In genomic region chr15:38187646-38188313, GRCh38 we compare ENCODE assay signal across 27 cellular contexts.
DNase-seq lines count a peak whose midpoint lies in the region; TF ChIP-seq lines count a peak whose summit lies in the region.
"Had no signal": no experiment of that assay in that cellular context is flagged by ENCODE, and none has a peak within 500 bp of the region (broad histone marks: within the 10 kb centered on the region; RNA-seq: fewer than 3 reads in every experiment).

No MANE protein-coding gene starts in this region.

- peaks cover 38% of the 10 kb centered on the region for H3K4me1 Mint-ChIP-seq in nephron progenitor cell
- H3K4me1 Mint-ChIP-seq: activated naive CD8-positive, alpha-beta T cell treated with anti-CD3 and anti-CD28 coated beads for 36 hours; naive B cell had no signal

- WGBS in hepatocyte (ENCODE audit: low lambda C conversion rate, missing lambda C conversion rate), result 66% methylated on average over 7 of the region's 7 CpGs
- 89% methylated on average over 7 of the region's 7 CpGs for WGBS in SK-N-SH (ENCODE audit: low lambda C conversion rate)

- H4K20me1 ChIP-seq in OCI-LY1 (ENCODE audit: insufficient read depth, low read length) (no peaks in the 10 kb centered on the region), hepatocyte (ENCODE audit: insufficient read depth, poor library complexity, severe bottlenecking) (no peaks in the 10 kb centered on the region), SK-N-SH (ENCODE audit: insufficient read depth) (no peaks in the 10 kb centered on the region)

- peaks cover 9% of the 10 kb centered on the region for H3K27me3 Mint-ChIP-seq in nephron progenitor cell (ENCODE audit: low read depth, poor library complexity)

- TF ChIP-seq CTCF in OCI-LY1 (IDR thresholded peaks at IDR 0.05; ENCODE audit: low read length), result no peak
- no peak for TF ChIP-seq CTCF in hepatocyte (IDR thresholded peaks at IDR 0.05; ENCODE audit: poor library complexity)
- no peak for TF ChIP-seq CTCF in nephron progenitor cell (IDR thresholded peaks at IDR 0.05)
- no peak for TF ChIP-seq CTCF in SK-N-SH (IDR thresholded peaks at IDR 0.05)

- no peak overlapping the region for H3K4me3 Mint-ChIP-seq in nephron progenitor cell
- H3K4me3 Mint-ChIP-seq: activated naive CD8-positive, alpha-beta T cell treated with anti-CD3 and anti-CD28 coated beads for 36 hours; memory B cell; naive B cell had no signal

- DNase-seq in DMS53 (lab: John Stamatoyannopoulos, UW) (peak; percentile 76), hepatocyte (ENCODE audit: low spot score) (no peak), nephron progenitor cell (peak; percentile 6), epidermal melanocyte (ENCODE audit: insufficient read length, low spot score) (no peak), SK-N-SH (no peak), cerebellar cortex (ENCODE audit: low spot score) (no peak)
- DNase-seq in effector CD8-positive, alpha-beta T cell (lab: John Stamatoyannopoulos, UW), result no peak
- DNase-seq: activated CD4-positive, alpha-beta T cell treated with anti-CD3 and anti-CD28 coated beads, Interleukin-2, amount 50 U/mL, for 1 hour; activated naive CD8-positive, alpha-beta T cell treated with anti-CD3 and anti-CD28 coated beads for 36 hours; cerebellar nuclear complex; GOT3; hypothalamus; naive B cell; NCI-H1105 treated with DMSO at 0.1 percent for 48 hours; NCI-H2171; NCI-H774; Peyer's patch; spleen; stimulated activated CD4-positive, alpha-beta T cell treated with anti-CD3 and anti-CD28 coated beads, Interleukin-4, amount 100 ng/mL, for 24 hours; stimulated activated naive CD8-positive, alpha-beta T cell treated with anti-CD3 and anti-CD28 coated beads, Interleukin-15, Interleukin-2, amounts not matched to agents 100 U/mL and 50 U/mL, for 24 hours; tibial artery; WERI-Rb-1 had no signal

- H3K27ac ChIP-seq in OCI-LY1 (ENCODE audit: low read depth, low read length, poor library complexity, severe bottlenecking) (no peak overlapping the region), hepatocyte (peak overlapping the region; percentile 47), SK-N-SH (ENCODE audit: low read depth in 2 of 2, low read length in 1 of 2) (no peak overlapping the region)
- H3K27ac ChIP-seq: esophagus muscularis mucosa, HL-60, Peyer's patch, SJSA1, spleen, tibial artery, WERI-Rb-1 had no signal

- H3K9me3 Mint-ChIP-seq in nephron progenitor cell, result no peaks in the 10 kb centered on the region
- H3K9me3 Mint-ChIP-seq: activated naive CD8-positive, alpha-beta T cell treated with anti-CD3 and anti-CD28 coated beads for 36 hours; memory B cell; naive B cell had no signal

- H3K9ac ChIP-seq in OCI-LY1 (ENCODE audit: low read length), result no peak overlapping the region
- no peak overlapping the region for H3K9ac ChIP-seq in SK-N-SH

- H3K36me3 Mint-ChIP-seq in nephron progenitor cell (ENCODE audit: low read depth), result no peaks in the 10 kb centered on the region
- H3K36me3 Mint-ChIP-seq: activated naive CD8-positive, alpha-beta T cell treated with anti-CD3 and anti-CD28 coated beads for 36 hours; memory B cell; naive B cell had no signal

- H3K36me3 ChIP-seq in OCI-LY1 (ENCODE audit: insufficient read depth, low read length) (no peaks in the 10 kb centered on the region), hepatocyte (replicated peaks; ENCODE audit: insufficient read depth, low read depth) (no peaks in the 10 kb centered on the region), SK-N-SH (replicated peaks in 1 of 2; ENCODE audit: control insufficient read depth in 1 of 2, insufficient read depth in 2 of 2, low read length in 1 of 2) (no peaks in the 10 kb centered on the region)
- H3K36me3 ChIP-seq: esophagus muscularis mucosa, Peyer's patch, SJSA1, spleen, tibial artery, WERI-Rb-1 had no signal

- no peak for TF ChIP-seq RAD21 in SK-N-SH (IDR thresholded peaks at IDR 0.05; ENCODE audit: low read length)

- peak overlapping the region; percentile 70 for H3K27ac Mint-ChIP-seq in nephron progenitor cell
- H3K27ac Mint-ChIP-seq: activated naive CD8-positive, alpha-beta T cell treated with anti-CD3 and anti-CD28 coated beads for 36 hours; memory B cell had no signal

- H3F3A ChIP-seq in OCI-LY1 (ENCODE audit: insufficient read depth, low read length) (no peaks in the 10 kb centered on the region), SK-N-SH (replicated peaks; ENCODE audit: insufficient read depth) (no peaks in the 10 kb centered on the region)

- CTCF ChIA-PET in SK-N-SH (lab: Yijun Ruan, JAX), result interaction anchor here (0.7 to 1.1 kb wide), 3 partner anchors 9 to 64 kb away, joined by 3 read pairs; no protein-coding TSS in a partner anchor

- peaks cover 73% of the 10 kb centered on the region for H3K4me1 ChIP-seq in OCI-LY1 (ENCODE audit: insufficient read depth, low read length, severe bottlenecking)
- no peaks in the 10 kb centered on the region for H3K4me1 ChIP-seq in hepatocyte (ENCODE audit: insufficient read depth)
- no peaks in the 10 kb centered on the region for H3K4me1 ChIP-seq in SK-N-SH (ENCODE audit: control insufficient read depth in 1 of 2, insufficient read depth in 2 of 2, low read depth in 1 of 2, low read length in 1 of 2)
- H3K4me1 ChIP-seq: esophagus muscularis mucosa, Peyer's patch, SJSA1, tibial artery had no signal

- no peak overlapping the region for H2AFZ ChIP-seq in OCI-LY1 (ENCODE audit: low read length)
- H2AFZ ChIP-seq in hepatocyte, result peak overlapping the region; percentile 42
- H2AFZ ChIP-seq in SK-N-SH (ENCODE audit: low read depth), result no peak overlapping the region

- H3K4me2 ChIP-seq in OCI-LY1 (ENCODE audit: low read length), result peak overlapping the region; percentile 31; the same call in 1 of the 2 replicates
- H3K4me2 ChIP-seq in hepatocyte, result peak overlapping the region; percentile 32
- no peak overlapping the region for H3K4me2 ChIP-seq in SK-N-SH

- POLR2A ChIA-PET in SK-N-SH (lab: Yijun Ruan, JAX), result no interaction called here

- no peaks in the 10 kb centered on the region for H3K9me2 ChIP-seq in OCI-LY1 (ENCODE audit: low read depth, low read length)
- H3K9me2 ChIP-seq in hepatocyte (replicated peaks; ENCODE audit: insufficient read depth), result no peaks in the 10 kb centered on the region
- no peaks in the 10 kb centered on the region for H3K9me2 ChIP-seq in SK-N-SH

- H3K27me3 ChIP-seq in OCI-LY1 (ENCODE audit: insufficient read depth, low read length) (no peaks in the 10 kb centered on the region), hepatocyte (no peaks in the 10 kb centered on the region), SK-N-SH (ENCODE audit: insufficient read depth) (no peaks in the 10 kb centered on the region)
- H3K27me3 ChIP-seq: esophagus muscularis mucosa, Peyer's patch, SJSA1, tibial artery had no signal

- H3K9me3 ChIP-seq in OCI-LY1 (ENCODE audit: low read length), result no peaks in the 10 kb centered on the region
- H3K9me3 ChIP-seq in hepatocyte (ENCODE audit: low read depth), result no peaks in the 10 kb centered on the region
- H3K9me3 ChIP-seq in SK-N-SH, result no peaks in the 10 kb centered on the region
- H3K9me3 ChIP-seq: esophagus muscularis mucosa, Peyer's patch, SJSA1, spleen, tibial artery had no signal

- H3K79me2 ChIP-seq in OCI-LY1 (ENCODE audit: insufficient read depth, low read length) (no peaks in the 10 kb centered on the region), hepatocyte (no peaks in the 10 kb centered on the region), SK-N-SH (ENCODE audit: insufficient read depth) (no peaks in the 10 kb centered on the region)

- no peak overlapping the region for H3K4me3 ChIP-seq in OCI-LY1 (ENCODE audit: low read depth, low read length, poor library complexity, severe bottlenecking)
- no peak overlapping the region for H3K4me3 ChIP-seq in hepatocyte
- no peak overlapping the region for H3K4me3 ChIP-seq in SK-N-SH (ENCODE audit: low read depth in 2 of 2, low read length in 1 of 2)
- H3K4me3 ChIP-seq: esophagus muscularis mucosa, Peyer's patch, SJSA1, spleen, tibial artery had no signal

- TF ChIP-seq EP300 in SK-N-SH (IDR thresholded peaks at IDR 0.05; ENCODE audit: borderline replicate concordance in 1 of 2, low read depth in 1 of 2, low read length in 1 of 2), result no peak

TF ChIP-seq in SK-N-SH, 30 proteins besides CTCF, POLR2A, EP300 and RAD21 (continues in another document):
- TF ChIP-seq NRF1 (IDR thresholded peaks at IDR 0.05; ENCODE audit: low read depth, low read length), result no peak
- no peak for TF ChIP-seq RCOR1 (IDR thresholded peaks at IDR 0.05; ENCODE audit: low read length)
- no peak for TF ChIP-seq FOSL2 (IDR thresholded peaks at IDR 0.05; ENCODE audit: borderline replicate concordance, low read depth)
- TF ChIP-seq POLR2AphosphoS5 (IDR thresholded peaks at IDR 0.05; ENCODE audit: low read depth, low read length), result no peak
- no peak for TF ChIP-seq TAF1 (IDR thresholded peaks at IDR 0.05; ENCODE audit: borderline replicate concordance, low read depth, low read length)
- TF ChIP-seq, protein P1, sequence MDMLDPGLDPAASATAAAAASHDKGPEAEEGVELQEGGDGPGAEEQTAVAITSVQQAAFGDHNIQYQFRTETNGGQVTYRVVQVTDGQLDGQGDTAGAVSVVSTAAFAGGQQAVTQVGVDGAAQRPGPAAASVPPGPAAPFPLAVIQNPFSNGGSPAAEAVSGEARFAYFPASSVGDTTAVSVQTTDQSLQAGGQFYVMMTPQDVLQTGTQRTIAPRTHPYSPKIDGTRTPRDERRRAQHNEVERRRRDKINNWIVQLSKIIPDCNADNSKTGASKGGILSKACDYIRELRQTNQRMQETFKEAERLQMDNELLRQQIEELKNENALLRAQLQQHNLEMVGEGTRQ (IDR thresholded peaks at IDR 0.05; ENCODE audit: borderline replicate concordance, low read depth, low read length), result no peak
- no peak for TF ChIP-seq NFIC (IDR thresholded peaks at IDR 0.05; ENCODE audit: borderline replicate concordance)
- no peak for TF ChIP-seq GATA2 (CRISPR knock-in tag; IDR thresholded peaks at IDR 0.05)
- no peak for TF ChIP-seq FOXM1 (IDR thresholded peaks at IDR 0.05; ENCODE audit: low read depth)
- TF ChIP-seq TEAD4 (IDR thresholded peaks at IDR 0.05; ENCODE audit: borderline replicate concordance, insufficient read depth), result no peak
- no peak for TF ChIP-seq GABPA (IDR thresholded peaks at IDR 0.05; ENCODE audit: low read depth)
- TF ChIP-seq, protein P2, sequence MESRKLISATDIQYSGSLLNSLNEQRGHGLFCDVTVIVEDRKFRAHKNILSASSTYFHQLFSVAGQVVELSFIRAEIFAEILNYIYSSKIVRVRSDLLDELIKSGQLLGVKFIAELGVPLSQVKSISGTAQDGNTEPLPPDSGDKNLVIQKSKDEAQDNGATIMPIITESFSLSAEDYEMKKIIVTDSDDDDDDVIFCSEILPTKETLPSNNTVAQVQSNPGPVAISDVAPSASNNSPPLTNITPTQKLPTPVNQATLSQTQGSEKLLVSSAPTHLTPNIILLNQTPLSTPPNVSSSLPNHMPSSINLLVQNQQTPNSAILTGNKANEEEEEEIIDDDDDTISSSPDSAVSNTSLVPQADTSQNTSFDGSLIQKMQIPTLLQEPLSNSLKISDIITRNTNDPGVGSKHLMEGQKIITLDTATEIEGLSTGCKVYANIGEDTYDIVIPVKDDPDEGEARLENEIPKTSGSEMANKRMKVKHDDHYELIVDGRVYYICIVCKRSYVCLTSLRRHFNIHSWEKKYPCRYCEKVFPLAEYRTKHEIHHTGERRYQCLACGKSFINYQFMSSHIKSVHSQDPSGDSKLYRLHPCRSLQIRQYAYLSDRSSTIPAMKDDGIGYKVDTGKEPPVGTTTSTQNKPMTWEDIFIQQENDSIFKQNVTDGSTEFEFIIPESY (IDR thresholded peaks at IDR 0.05; ENCODE audit: borderline replicate concordance, low read depth), result no peak

Comparison
In these comparisons a context has a peak if more than half of its experiments do, and no peak if none do; other contexts are left out.
1. DNase-seq: peak in DMS53 (single experiment) and nephron progenitor cell (single experiment); none in hepatocyte (single experiment), epidermal melanocyte (single experiment), SK-N-SH (single experiment), effector CD8-positive, alpha-beta T cell (single experiment) and cerebellar cortex (single experiment).